Comparison of ENCODE assay signal across 27 cellular contexts in genomic region chr11:18472587-18472986, GRCh38. TPM values are rescaled to one million over a fixed set of nuclear protein-coding genes. Genes with fewer than 3 reads are reported as not detected.
A peak's percentile ranks its signal among the peaks of the same experiment; 100 is the strongest.
DNase-seq lines count a peak whose midpoint lies in the region; ATAC-seq, FAIRE-seq and TF ChIP-seq lines count a peak whose summit lies in the region.
"Had no signal": no experiment of that assay in that cellular context is flagged by ENCODE, and none has a peak within 500 bp of the region (broad histone marks: within the 10 kb centered on the region; RNA-seq: fewer than 3 reads in every experiment).

No MANE protein-coding gene starts in this region.

- H3K9ac ChIP-seq in OCI-LY3 (ENCODE audit: low read length): no peak overlapping the region
- H3K9ac ChIP-seq: BLaER1 had no signal

- peak overlapping the region; percentile 33 for H3K4me2 ChIP-seq in OCI-LY3 (ENCODE audit: low read length)
- H3K4me2 ChIP-seq: BLaER1 had no signal

- H3K79me2 ChIP-seq in OCI-LY3 (ENCODE audit: low read length): no peaks in the 10 kb centered on the region

- TF ChIP-seq CTCF in OCI-LY3 (IDR thresholded peaks at IDR 0.05; ENCODE audit: low read depth, low read length): no peak

- DNase-seq in frontal cortex (ENCODE audit: low spot score in 2 of 2) (no peak), small intestine (no peak), amniotic stem cell (lab: John Stamatoyannopoulos, UW) (no peak), HPDE6-E6E7 (ENCODE audit: extremely low spot score) (no peak)
- DNase-seq: 8988T; ACHN; BE2C; C1 segment of cervical spinal cord; CD4-positive, alpha-beta memory T cell; CD4-positive, CD25-positive, alpha-beta regulatory T cell; CD8-positive, alpha-beta memory T cell; COR-L47; DMS 273 treated with DMSO at 0.1 percent for 48 hours; DMS153; DMS53; DMS79; DND-41; EL; GF-D8 had no signal

- peaks cover 20% of the 10 kb centered on the region for H3K36me3 ChIP-seq in OCI-LY3 (replicated peaks; ENCODE audit: low read depth, low read length)
- H3K36me3 ChIP-seq in small intestine (ENCODE audit: control insufficient read depth in 2 of 2, insufficient read depth in 2 of 2, low read length in 2 of 2): peaks cover under 1 to 4% of the 10 kb centered on the region in 2 donors
- H3K36me3 ChIP-seq: BE2C had no signal

- H3K27me3 ChIP-seq in OCI-LY3 (ENCODE audit: low read depth, low read length) (no peaks in the 10 kb centered on the region), small intestine (ENCODE audit: control insufficient read depth in 2 of 2, insufficient read depth in 2 of 2, low read length in 2 of 2) (no peaks in the 10 kb centered on the region)
- H3K27me3 ChIP-seq: BE2C, BLaER1 had no signal

- no peaks in the 10 kb centered on the region for H3K9me3 ChIP-seq in OCI-LY3 (ENCODE audit: insufficient read depth, low read length)
- no peaks in the 10 kb centered on the region for H3K9me3 ChIP-seq in small intestine (ENCODE audit: control insufficient read depth, low read depth)
- H3K9me3 ChIP-seq: BE2C, BLaER1 had no signal

- FAIRE-seq in frontal cortex (lab: Jason Lieb, UNC) (peak; percentile 31), small intestine (lab: Jason Lieb, UNC) (peak; percentile 73)
- FAIRE-seq: GM12891 had no signal

- no peak for ATAC-seq in HG03442 (IDR thresholded peaks at IDR 0.05; ENCODE audit: unreplicated experiment)

- no peaks in the 10 kb centered on the region for H4K20me1 ChIP-seq in OCI-LY3 (ENCODE audit: insufficient read depth, low read length)
- H4K20me1 ChIP-seq: BLaER1 had no signal

- 0 out of 2 replicates have a peak overlapping the region, but pooled peaks have one; percentile 2 for H3K4me3 ChIP-seq in OCI-LY3 (ENCODE audit: low read length)
- no peak overlapping the region for H3K4me3 ChIP-seq in small intestine (ENCODE audit: low read depth in 1 of 2, low read length in 2 of 2)
- H3K4me3 ChIP-seq: BLaER1 had no signal

- H2AFZ ChIP-seq in OCI-LY3 (ENCODE audit: low read depth, low read length): no peak overlapping the region

- H3K4me1 ChIP-seq in OCI-LY3 (ENCODE audit: low read length) (peaks cover 57% of the 10 kb centered on the region), small intestine (ENCODE audit: control insufficient read depth in 2 of 2, insufficient read depth in 1 of 2, low read depth in 1 of 2, low read length in 1 of 2) (no peaks in the 10 kb centered on the region)
- H3K4me1 ChIP-seq: BE2C, BLaER1 had no signal

- peak overlapping the region; percentile 59 for H3K27ac ChIP-seq in OCI-LY3 (ENCODE audit: low read length)
- no peak overlapping the region for H3K27ac ChIP-seq in small intestine (ENCODE audit: low read depth in 1 of 2, low read length in 1 of 2)
- H3K27ac ChIP-seq: BLaER1 had no signal

RNA-seq across cellular contexts. Expression of gene LDHAL6A, which starts 16.9 kb away (rescaled TPM):
- 0.82 TPM for total RNA-seq in frontal cortex
- polyA plus RNA-seq in small intestine: under 1 TPM in 1 of 3 donors, not detected in 2; 0.04 TPM
- total RNA-seq: A673; CD4-positive, CD25-positive, alpha-beta regulatory T cell; CD8-positive, alpha-beta memory T cell; G401 had no signal
- polyA plus RNA-seq: AG04450; CD14-positive monocyte; CD4-positive, alpha-beta memory T cell; CD8-positive, alpha-beta memory T cell had no signal

RNA-seq across cellular contexts. Expression of gene TSG101, which starts 54.2 kb away (rescaled TPM):
- total RNA-seq in frontal cortex: 83.6 TPM
- 10 to 100 TPM; 52.6 to 80.1 (median 71.1) TPM for polyA plus RNA-seq in small intestine
